Comparison of ENCODE assay signal across 8 cellular contexts in genomic region chr14:61296707-61297502, GRCh38. TPM values are rescaled to one million over a fixed set of nuclear protein-coding genes. Genes with fewer than 3 reads are reported as not detected.
DNase-seq lines count a peak whose midpoint lies in the region; ATAC-seq and TF ChIP-seq lines count a peak whose summit lies in the region.

No MANE protein-coding gene starts in this region.

- peak; percentile 74 for TF ChIP-seq CTCF in H9 (conservative IDR thresholded peaks at IDR 0.05)
- peak; percentile 89 for TF ChIP-seq CTCF in OCI-LY7 (conservative IDR thresholded peaks at IDR 0.05; ENCODE audit: low read length)
- TF ChIP-seq CTCF in neural progenitor cell (IDR thresholded peaks at IDR 0.05), result peak; percentile 67

- peak; percentile 81 for ATAC-seq in effector memory CD8-positive, alpha-beta T cell (replicated peaks)
- ATAC-seq in GM18858 (IDR thresholded peaks at IDR 0.05; ENCODE audit: unreplicated experiment), result no peak

- no peaks in the 10 kb centered on the region for H3K79me1 ChIP-seq in H9 (ENCODE audit: insufficient read depth, low read depth, low read length, poor library complexity, severe bottlenecking)

- H3K9me2 ChIP-seq in OCI-LY7 (ENCODE audit: insufficient read depth, low read length), result no peaks in the 10 kb centered on the region

- H3T11ph ChIP-seq in H9 (ENCODE audit: low read length), result no peak overlapping the region

- no peak overlapping the region for H2BK120ac ChIP-seq in H9 (ENCODE audit: low read depth, low read length, poor library complexity, severe bottlenecking)

- H4K8ac ChIP-seq in H9 (replicated peaks; ENCODE audit: insufficient read length, low read depth, low read length), result no peak overlapping the region

- no peak overlapping the region for H3K4ac ChIP-seq in H9 (ENCODE audit: low read depth, low read length)

- no peak overlapping the region for H3K14ac ChIP-seq in H9 (ENCODE audit: insufficient read depth, low read length)

- H3F3A ChIP-seq in neural progenitor cell (ENCODE audit: low read depth), result no peaks in the 10 kb centered on the region

- H3K4me3 Mint-ChIP-seq in H9, result no peak overlapping the region
- H3K4me3 Mint-ChIP-seq in effector memory CD8-positive, alpha-beta T cell, result no peak overlapping the region
- no peak overlapping the region for H3K4me3 Mint-ChIP-seq in neural progenitor cell

- H3K18ac ChIP-seq in H9 (ENCODE audit: insufficient read length, low read depth, low read length), result no peak overlapping the region

- CTCF ChIA-PET in OCI-LY7 (lab: Charles Lee; ENCODE audit: unreplicated experiment), result no interaction called here

- H3K4me2 ChIP-seq in H9 (ENCODE audit: insufficient read depth, insufficient read length, low read length), result no peak overlapping the region
- no peak overlapping the region for H3K4me2 ChIP-seq in OCI-LY7 (ENCODE audit: low read length)
- H3K4me2 ChIP-seq in neural progenitor cell, result no peak overlapping the region

- POLR2A ChIA-PET in OCI-LY7 (lab: Charles Lee), result no interaction called here

- H3K36me3 Mint-ChIP-seq in H9 (ENCODE audit: insufficient read depth in 1 of 3, low read depth in 3 of 3) (no peaks in the 10 kb centered on the region), neural progenitor cell (no peaks in the 10 kb centered on the region)
- H3K36me3 Mint-ChIP-seq in effector memory CD8-positive, alpha-beta T cell (ENCODE audit: insufficient read depth), result no peaks in the 10 kb centered on the region

- no CpG with 5 or more reads among the region's 2 CpGs for WGBS in H9 (ENCODE audit: extremely low coverage, insufficient read length, low lambda C conversion rate)

- H3K23ac ChIP-seq in H9 (ENCODE audit: insufficient read length, low read depth, low read length), result no peak overlapping the region

- H2BK15ac ChIP-seq in H9 (ENCODE audit: low read depth, low read length), result no peak overlapping the region

- H3K27me3 Mint-ChIP-seq in H9 (ENCODE audit: low read depth) (peaks cover 4% of the 10 kb centered on the region), neural progenitor cell (ENCODE audit: insufficient read depth, low read depth) (no peaks in the 10 kb centered on the region)
- H3K27me3 Mint-ChIP-seq in effector memory CD8-positive, alpha-beta T cell, result no peaks in the 10 kb centered on the region

- no peaks in the 10 kb centered on the region for H3K23me2 ChIP-seq in H9 (ENCODE audit: insufficient read length, low read depth, low read length, poor library complexity, severe bottlenecking)

- H3K79me2 ChIP-seq in H9 (ENCODE audit: insufficient read depth, low read length) (no peaks in the 10 kb centered on the region), OCI-LY7 (ENCODE audit: insufficient read depth, low read depth, low read length) (no peaks in the 10 kb centered on the region), neural progenitor cell (ENCODE audit: low read depth) (no peaks in the 10 kb centered on the region)

- no peak overlapping the region for H4K5ac ChIP-seq in H9 (ENCODE audit: insufficient read length, low read depth, low read length)

- DNase-seq in NCI-H1417 (lab: John Stamatoyannopoulos, UW), result peak; percentile 14 to 74 (median 48)
- no peak for DNase-seq in NCI-H1417 treated with DMSO at 0.1 percent for 48 hours (lab: John Stamatoyannopoulos, UW)
- no peak for DNase-seq in H9
- DNase-seq in OCI-LY7 (ENCODE audit: low spot score), result peak; percentile 42
- peak; percentile 26 to 47 (median 36) for DNase-seq in effector memory CD8-positive, alpha-beta T cell
- DNase-seq in neural progenitor cell (ENCODE audit: low spot score), result no peak
- no peak for DNase-seq in stimulated activated CD4-positive, alpha-beta T cell treated with anti-CD3 and anti-CD28 coated beads, Interleukin-1b, Interleukin-23, amount 100 ng/mL, for 48 hours

- no peak overlapping the region for H3K27ac Mint-ChIP-seq in H9
- H3K27ac Mint-ChIP-seq in effector memory CD8-positive, alpha-beta T cell, result no peak overlapping the region
- H3K27ac Mint-ChIP-seq in neural progenitor cell, result no peak overlapping the region

- H3K27ac ChIP-seq in H9 (ENCODE audit: insufficient read length, low read depth, low read length) (no peak overlapping the region), OCI-LY7 (ENCODE audit: low read depth, low read length, poor library complexity, severe bottlenecking) (no peak overlapping the region), neural progenitor cell (no peak overlapping the region)

- H3K4me1 ChIP-seq in H9 (ENCODE audit: insufficient read depth, low read length) (peaks cover 5% of the 10 kb centered on the region; the same call in 1 of the 2 replicates), OCI-LY7 (ENCODE audit: insufficient read depth, low read length, poor library complexity, severe bottlenecking) (peaks cover 8% of the 10 kb centered on the region), neural progenitor cell (peaks cover 5% of the 10 kb centered on the region)

- H3K4me1 Mint-ChIP-seq in H9, result peaks cover 32 to 35% of the 10 kb centered on the region in 2 experiments
- H3K4me1 Mint-ChIP-seq in effector memory CD8-positive, alpha-beta T cell (ENCODE audit: low read depth in 2 of 2), result peaks cover 11 to 30% of the 10 kb centered on the region in 2 donors
- peaks cover 9% of the 10 kb centered on the region for H3K4me1 Mint-ChIP-seq in neural progenitor cell

- H3K56ac ChIP-seq in H9 (ENCODE audit: insufficient read length, low read depth, low read length), result no peak overlapping the region

- H2AK5ac ChIP-seq in H9 (ENCODE audit: insufficient read length, low read length), result no peak overlapping the region

- intact Hi-C loops in OCI-LY7 (cut with micrococcal nuclease; ENCODE audit: unreplicated experiment), result loop anchor here (1.0 to 5.0 kb wide), 2 partner anchors 160 to 540 kb away; no protein-coding TSS in a partner anchor

- no peak overlapping the region for H4K91ac ChIP-seq in H9 (ENCODE audit: insufficient read length, low read depth, low read length)

- H3K27me3 ChIP-seq in H9 (ENCODE audit: insufficient read depth, low read length) (no peaks in the 10 kb centered on the region), neural progenitor cell (no peaks in the 10 kb centered on the region)

- H3K9ac ChIP-seq in H9 (ENCODE audit: extremely low read depth, insufficient read length, low read length), result no peak overlapping the region
- no peak overlapping the region for H3K9ac ChIP-seq in neural progenitor cell

- BruUV-seq in OCI-LY7 (replicated peaks; lab: Mats Ljungman, UMichigan), result no TSS peak

- H3K9me3 ChIP-seq in H9 (ENCODE audit: control insufficient read depth, low read depth, low read length), result no peaks in the 10 kb centered on the region
- no peaks in the 10 kb centered on the region for H3K9me3 ChIP-seq in OCI-LY7 (ENCODE audit: low read length)
- H3K9me3 ChIP-seq in neural progenitor cell (ENCODE audit: low read depth), result no peaks in the 10 kb centered on the region

- no peak overlapping the region for H3K4me3 ChIP-seq in OCI-LY7 (ENCODE audit: low read depth, low read length, poor library complexity, severe bottlenecking)
- no peak overlapping the region for H3K4me3 ChIP-seq in neural progenitor cell

- no peak overlapping the region for H2BK12ac ChIP-seq in H9 (ENCODE audit: insufficient read length, low read depth, low read length)

- no peak overlapping the region for H2BK5ac ChIP-seq in H9 (ENCODE audit: insufficient read length, low read length)

- H4K20me1 ChIP-seq in H9 (ENCODE audit: control insufficient read depth, insufficient read depth, insufficient read length), result no peaks in the 10 kb centered on the region
- no peaks in the 10 kb centered on the region for H4K20me1 ChIP-seq in OCI-LY7 (ENCODE audit: insufficient read depth, low read length)
- no peaks in the 10 kb centered on the region for H4K20me1 ChIP-seq in neural progenitor cell (ENCODE audit: low read depth)

- H2AFZ ChIP-seq in H9 (ENCODE audit: low read length) (no peak overlapping the region), OCI-LY7 (ENCODE audit: low read length) (peak overlapping the region; percentile 16; the same call in 1 of the 2 replicates), neural progenitor cell (replicated peaks) (no peak overlapping the region)

- H3K36me3 ChIP-seq in OCI-LY7 (ENCODE audit: insufficient read depth, low read length) (no peaks in the 10 kb centered on the region), neural progenitor cell (no peaks in the 10 kb centered on the region)

- H3K9me3 Mint-ChIP-seq in H9, result no peaks in the 10 kb centered on the region
- no peaks in the 10 kb centered on the region for H3K9me3 Mint-ChIP-seq in effector memory CD8-positive, alpha-beta T cell
- H3K9me3 Mint-ChIP-seq in neural progenitor cell, result no peaks in the 10 kb centered on the region

- no peak overlapping the region for H2BK20ac ChIP-seq in H9 (ENCODE audit: low read depth, low read length, poor library complexity, severe bottlenecking)

RNA-seq across cellular contexts. Expression of gene TMEM30B, which starts 15.8 kb away (rescaled TPM):
- 11.8 and 12.2 TPM in 2 replicates for total RNA-seq in H9 (2021)
- not detected in 2 replicates for total RNA-seq in OCI-LY7 (2014; rRNA removed; shearing (Covaris generic))
- not detected in 2 replicates for total RNA-seq in OCI-LY7 (2022)
- 0.07 and 0.09 TPM in 2 replicates for total RNA-seq in neural progenitor cell (ENCODE audit: low replicate concordance)

RNA-seq across cellular contexts. Expression of gene PRKCH, which starts 24.5 kb away (rescaled TPM):
- total RNA-seq in H9 (2021) (5.2 and 6.0 TPM in 2 replicates), OCI-LY7 (2022) (0.42 and 2.3 TPM in 2 replicates), neural progenitor cell (ENCODE audit: low replicate concordance) (0.22 and 1.3 TPM in 2 replicates)
- 0.72 and 0.85 TPM in 2 replicates for total RNA-seq in OCI-LY7 (2014; rRNA removed; shearing (Covaris generic))

Comparison
In these comparisons a context has a peak if more than half of its experiments do, and no peak if none do; other contexts are left out.
1. DNase-seq: peak in NCI-H1417 (3 of 3), OCI-LY7 (single experiment) and effector memory CD8-positive, alpha-beta T cell (3 of 3); none in NCI-H1417 treated with DMSO at 0.1 percent for 48 hours (single experiment), H9 (single experiment), neural progenitor cell (single experiment) and stimulated activated CD4-positive, alpha-beta T cell treated with anti-CD3 and anti-CD28 coated beads, Interleukin-1b, Interleukin-23, amount 100 ng/mL, for 48 hours (single experiment).
2. RNA of gene TMEM30B, which starts 15.8 kb away (total RNA-seq): 11.8 to 12.2 TPM in H9; 0.07 to 0.09 TPM in neural progenitor cell and not detected in OCI-LY7; every median in the first group is over 10 times any median in the second.
3. Peak in every context shown above with its lines, with median percentiles within 50 percentile points of each other: CTCF ChIP-seq.